Comparison of ENCODE assay signal across 8 cellular contexts in genomic region chr15:84658080-84658787, GRCh38. TPM values are rescaled to one million over a fixed set of nuclear protein-coding genes. Genes with fewer than 3 reads are reported as not detected.
DNase-seq lines count a peak whose midpoint lies in the region; FAIRE-seq and TF ChIP-seq lines count a peak whose summit lies in the region.

TSS of gene NMB (minus strand) at chr15:84658199. CDS start at chr15:84658152, 47 bp downstream.

- H3K9me2 ChIP-seq in GM23248 (ENCODE audit: insufficient read depth): no peaks in the 10 kb centered on the region

- H3K9ac ChIP-seq in GM23248: peak within 1 kb of the TSS; percentile 81

- H3K79me2 ChIP-seq in GM23248 (ENCODE audit: insufficient read depth): peaks cover 8% of the 10 kb centered on the region

- peak within 1 kb of the TSS; percentile 42 for H3K27ac ChIP-seq in GM23248
- H3K27ac ChIP-seq in neutrophil: peak within 1 kb of the TSS; percentile 28

- H3K36me3 ChIP-seq in GM23248 (ENCODE audit: low read depth) (no peaks in the 10 kb centered on the region), neutrophil (peaks cover 16% of the 10 kb centered on the region)

- H3F3A ChIP-seq in GM23248 (ENCODE audit: insufficient read depth): peaks cover 32% of the 10 kb centered on the region

- peak within 1 kb of the TSS; percentile 61 for H3K4me2 ChIP-seq in GM23248 (ENCODE audit: unreplicated experiment)

- H4K20me1 ChIP-seq in GM23248 (ENCODE audit: insufficient read depth): no peaks in the 10 kb centered on the region

- in situ Hi-C loops in GM23248 (cut with MboI): loop anchor here (10.0 kb wide), 1 partner anchor 267 kb away; no protein-coding TSS in a partner anchor

- no peak for FAIRE-seq in frontal cortex (lab: Jason Lieb, UNC)

- TF ChIP-seq CTCF in LNCaP clone FGC (IDR thresholded peaks at IDR 0.05; ENCODE audit: control insufficient read depth, extremely low read depth, insufficient read depth) (peak; percentile 36), neutrophil (IDR thresholded peaks at IDR 0.05) (peak; percentile 80), subcutaneous adipose tissue (IDR thresholded peaks at IDR 0.05; ENCODE audit: low read depth) (no peak)

- 1 to 2% methylated on average over 36 to 60 of the region's 61 CpGs for WGBS in GM23248 (ENCODE audit: low coverage in 1 of 2, low lambda C conversion rate in 2 of 2, missing lambda C conversion rate in 2 of 2), 2 experiments

- peaks cover 8% of the 10 kb centered on the region for H3K4me1 ChIP-seq in GM23248 (ENCODE audit: insufficient read depth)
- peaks cover 30 to 34% of the 10 kb centered on the region in 2 experiments for H3K4me1 ChIP-seq in neutrophil (ENCODE audit: control insufficient read depth in 1 of 2, insufficient read depth in 1 of 2, low read depth in 1 of 2, low read length in 1 of 2)

- H2AFZ ChIP-seq in GM23248: peak within 1 kb of the TSS; percentile 77

- no peaks in the 10 kb centered on the region for H3K9me3 ChIP-seq in GM23248 (ENCODE audit: low read depth)
- H3K9me3 ChIP-seq in neutrophil: no peaks in the 10 kb centered on the region

- peak; percentile 83 for DNase-seq in EL
- DNase-seq in GM23248: peak; percentile 89
- no peak for DNase-seq in LNCaP clone FGC (ENCODE audit: low read depth)
- DNase-seq in SHP77 treated with DMSO at 0.1 percent for 48 hours (lab: John Stamatoyannopoulos, UW): peak; percentile 56
- peak; percentile 38 to 77 (median 58) for DNase-seq in activated naive CD4-positive, alpha-beta T cell (lab: John Stamatoyannopoulos, UW)
- DNase-seq in frontal cortex (ENCODE audit: low spot score in 2 of 2): peak; percentile 79 to 89

- no peaks in the 10 kb centered on the region for H3K27me3 ChIP-seq in GM23248 (replicated peaks; ENCODE audit: insufficient read depth)
- H3K27me3 ChIP-seq in neutrophil: peaks cover 14% of the 10 kb centered on the region

- H3K4me3 ChIP-seq in GM23248: peak within 1 kb of the TSS; percentile 67
- peak within 1 kb of the TSS; percentile 46 for H3K4me3 ChIP-seq in LNCaP clone FGC (ENCODE audit: low read depth, low read length)
- H3K4me3 ChIP-seq in neutrophil (ENCODE audit: low read depth in 1 of 2, low read length in 1 of 2): peak within 1 kb of the TSS; percentile 46 to 73

RNA-seq across cellular contexts. Expression of gene NMB, which starts in this region (rescaled TPM):
- 7.7 and 14.0 TPM in 2 replicates for total RNA-seq in GM23248 (2014; rRNA removed; shearing (Covaris generic))
- 8.2 and 11.1 TPM in 2 replicates for polyA plus RNA-seq in GM23248 (2016; fragmentation: Nextera tagmentation; extraction: Ambion mirVana)
- total RNA-seq in frontal cortex (2.4 TPM), subcutaneous adipose tissue (10 to 100 TPM; 28.6 to 72.3 (median 43.0) TPM)
